In the genomic region with DNA sequence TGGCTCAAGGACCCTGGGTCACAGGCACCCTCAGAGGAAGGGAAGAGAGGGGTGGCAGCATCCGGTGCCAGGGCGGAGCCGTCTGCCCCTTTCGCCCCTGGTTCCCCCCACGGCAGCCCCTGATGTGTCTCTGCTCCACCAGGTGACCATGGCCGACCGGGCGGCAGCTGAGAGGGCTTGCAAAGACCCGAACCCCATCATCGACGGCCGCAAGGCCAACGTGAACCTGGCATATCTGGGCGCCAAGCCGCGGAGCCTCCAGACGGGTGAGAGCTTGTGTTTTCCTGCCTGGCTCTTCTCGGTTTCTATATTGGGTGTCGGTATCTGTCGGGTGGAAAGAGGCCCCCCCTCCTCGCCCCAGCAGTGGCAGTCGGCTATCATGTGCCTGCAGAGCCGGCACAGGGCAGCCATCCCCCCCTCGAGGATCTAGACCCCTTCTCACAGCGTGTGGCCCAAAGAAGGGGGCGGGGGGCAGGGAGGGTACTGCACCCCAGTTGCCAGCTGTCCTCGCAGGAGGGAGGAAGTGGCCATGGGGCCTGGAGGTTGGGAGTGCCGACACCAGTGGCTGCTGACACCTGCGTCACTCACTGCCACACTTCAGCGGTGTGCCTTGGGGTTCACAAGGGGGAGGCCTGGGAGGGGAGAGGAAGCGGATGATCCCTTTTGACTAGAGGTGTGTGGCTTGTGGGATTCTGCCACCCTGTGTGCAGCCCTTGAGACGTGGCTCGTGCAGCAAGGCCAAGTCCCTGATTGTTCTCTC, we compare ENCODE assay signal across 8 cellular contexts. TPM values are rescaled to one million over a fixed set of nuclear protein-coding genes. Genes with fewer than 3 reads are reported as not detected.
A peak's percentile ranks its signal among the peaks of the same experiment; 100 is the strongest.
DNase-seq lines count a peak whose midpoint lies in the region; FAIRE-seq and TF ChIP-seq lines count a peak whose summit lies in the region.

No MANE protein-coding gene starts in this region.

- peak overlapping the region; percentile 74 to 80 for H3K27ac ChIP-seq in tibial artery

- FAIRE-seq in H54 (lab: Jason Lieb, UNC), result no peak

- DNase-seq in KBM-7 (peak; percentile 33), epithelial cell of proximal tubule (ENCODE audit: low read depth) (no peak), tibial artery (no peak), H54 (ENCODE audit: insufficient read length, low spot score) (no peak), AG08396 (ENCODE audit: low spot score) (no peak)
- peak; percentile 52 to 62 for DNase-seq in activated CD8-positive, alpha-beta memory T cell treated with anti-CD3 and anti-CD28 coated beads for 4 hours (ENCODE audit: low read depth in 2 of 2)

- H3K9me3 ChIP-seq in ES-I3 (ENCODE audit: control insufficient read depth, insufficient read depth, low read length), result no peaks in the 10 kb centered on the region
- no peaks in the 10 kb centered on the region for H3K9me3 ChIP-seq in neuron (ENCODE audit: low read length)
- no peaks in the 10 kb centered on the region for H3K9me3 ChIP-seq in tibial artery

- TF ChIP-seq CTCF in epithelial cell of proximal tubule (conservative IDR thresholded peaks at IDR 0.05; ENCODE audit: low read depth, low read length), result no peak
- no peak for TF ChIP-seq CTCF in tibial artery (IDR thresholded peaks at IDR 0.05)

- peak overlapping the region; percentile 79 for H3K4me3 ChIP-seq in epithelial cell of proximal tubule (ENCODE audit: low read depth, low read length)
- H3K4me3 ChIP-seq in neuron (ENCODE audit: low read length), result peak overlapping the region; percentile 91
- H3K4me3 ChIP-seq in tibial artery, result peak overlapping the region; percentile 65 to 71

- in situ Hi-C loops in KBM-7 (cut with MboI; ENCODE audit: low pct_unique_long_range_greater_than_20kb, low sequenced_read_pairs), result no loop called here

- intact Hi-C loops in tibial artery (cut with DNase I; ENCODE audit: low total_unique reads), result loop anchor here (2.0 kb wide), 1 partner anchor 44 kb away; no protein-coding TSS in a partner anchor

- H3K9ac ChIP-seq in ES-I3 (ENCODE audit: low read depth, low read length), result peak overlapping the region; percentile 74

- TF ChIP-seq POLR2A in H54 (IDR thresholded peaks at IDR 0.05; ENCODE audit: low read depth, low read length), result no peak

- H2AFZ ChIP-seq in neuron (ENCODE audit: low read depth, low read length), result no peak overlapping the region

- peaks cover 15% of the 10 kb centered on the region for H3K36me3 ChIP-seq in ES-I3 (ENCODE audit: insufficient read depth, low read length)
- H3K36me3 ChIP-seq in neuron (ENCODE audit: insufficient read depth, low read length), result peaks cover 28% of the 10 kb centered on the region
- H3K36me3 ChIP-seq in tibial artery, result peaks cover 0 to 19% (median 6%) of the 10 kb centered on the region in 3 donors

- peaks cover 12% of the 10 kb centered on the region for H3K4me1 ChIP-seq in ES-I3 (ENCODE audit: insufficient read depth, low read length)
- peaks cover 40% of the 10 kb centered on the region for H3K4me1 ChIP-seq in neuron (ENCODE audit: insufficient read depth, low read length)
- peaks cover 0 to 72% (median 49%) of the 10 kb centered on the region in 4 donors for H3K4me1 ChIP-seq in tibial artery

- H3K27me3 ChIP-seq in neuron (ENCODE audit: insufficient read depth, low read length), result no peaks in the 10 kb centered on the region
- no peaks in the 10 kb centered on the region for H3K27me3 ChIP-seq in tibial artery

RNA-seq across cellular contexts. Expression of gene RBM38, which starts 1.5 kb away (rescaled TPM):
- total RNA-seq in epithelial cell of proximal tubule, result 36.8 and 42.2 TPM in 2 replicates

RNA-seq across cellular contexts. Expression of gene RAE1, which starts 41.6 kb away (rescaled TPM):
- total RNA-seq in epithelial cell of proximal tubule, result 54.1 and 74.3 TPM in 2 replicates

Comparison
In these comparisons a context has a peak if more than half of its experiments do, and no peak if none do; other contexts are left out.
1. DNase-seq: peak in KBM-7 (single experiment) and activated CD8-positive, alpha-beta memory T cell treated with anti-CD3 and anti-CD28 coated beads for 4 hours (2 of 2); none in epithelial cell of proximal tubule (single experiment), tibial artery (0 of 2), H54 (single experiment) and AG08396 (single experiment).
2. Peak in every context shown above with its lines, with median percentiles within 50 percentile points of each other: H3K4me3 ChIP-seq.